In the genomic region with DNA sequence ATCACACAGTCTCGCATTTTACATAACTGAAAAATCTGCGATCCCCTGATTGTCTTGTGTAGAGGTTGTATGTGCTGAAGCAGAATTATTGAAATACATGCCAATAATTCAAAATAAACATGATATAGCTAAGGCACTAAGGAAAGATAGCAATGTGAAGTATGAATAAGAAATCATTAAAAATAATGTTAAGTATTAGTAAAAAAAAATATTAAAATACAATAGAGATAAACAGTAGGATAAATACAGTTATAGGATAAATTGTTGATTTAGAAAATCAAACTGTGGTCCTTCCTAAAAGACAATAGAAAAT, we compare ENCODE assay signal across 16 cellular contexts.
DNase-seq lines count a peak whose midpoint lies in the region; ATAC-seq, FAIRE-seq and TF ChIP-seq lines count a peak whose summit lies in the region.
"Had no signal": no experiment of that assay in that cellular context is flagged by ENCODE, and none has a peak within 500 bp of the region (broad histone marks: within the 10 kb centered on the region; RNA-seq: fewer than 3 reads in every experiment).

No MANE protein-coding gene starts in this region.

- intact Hi-C loops in lower lobe of right lung (cut with DNase I) = loop anchor here (10.0 kb wide), 1 partner anchor 84 kb away; no protein-coding TSS in a partner anchor

- H3K9ac ChIP-seq in astrocyte (ENCODE audit: low read length) = peak overlapping the region; percentile 24

- H3K9me3 ChIP-seq in A549 (no peaks in the 10 kb centered on the region), astrocyte (ENCODE audit: insufficient read depth, low read depth, low read length) (no peaks in the 10 kb centered on the region), lower lobe of right lung (no peaks in the 10 kb centered on the region)
- H3K9me3 ChIP-seq: neutrophil, testis had no signal

- no peak for TF ChIP-seq CTCF in A549 (IDR thresholded peaks at IDR 0.05)
- peak; percentile 40 for TF ChIP-seq CTCF in HFFc6 (IDR thresholded peaks at IDR 0.05)
- TF ChIP-seq CTCF in astrocyte (IDR thresholded peaks at IDR 0.05; ENCODE audit: insufficient read depth, low read depth, low read length) = no peak
- TF ChIP-seq CTCF in lower lobe of right lung (IDR thresholded peaks at IDR 0.05) = no peak

- POLR2A ChIA-PET in A549 (lab: Yijun Ruan, JAX) = interaction anchor here (1.2 kb wide), 1 partner anchor 85 kb away, joined by 4 read pairs; no protein-coding TSS in a partner anchor

- DNase-seq in A549 (ENCODE audit: low read depth in 1 of 2, low spot score in 1 of 2) (no peak), HFFc6 (no peak), astrocyte (ENCODE audit: low read depth) (no peak), lower lobe of right lung (no peak), CD1c-positive myeloid dendritic cell (ENCODE audit: extremely low spot score) (no peak)
- no peak for DNase-seq in activated CD8-positive, alpha-beta memory T cell treated with anti-CD3 and anti-CD28 coated beads, Interleukin-2, amount 50 U/mL, for 48 hours
- no peak for DNase-seq in activated naive CD8-positive, alpha-beta T cell treated with anti-CD3 and anti-CD28 coated beads, Interleukin-2, amount 50 U/mL, for 24 hours

- H3K4me3 Mint-ChIP-seq in HFFc6 (peak overlapping the region; percentile 62; the same call in 1 of the 2 replicates), astrocyte (ENCODE audit: unreplicated experiment) (no peak overlapping the region)
- H3K4me3 Mint-ChIP-seq in activated naive CD8-positive, alpha-beta T cell treated with anti-CD3 and anti-CD28 coated beads, Interleukin-2, amount 50 U/mL, for 24 hours = no peak overlapping the region
- H3K4me3 Mint-ChIP-seq: activated naive CD8-positive, alpha-beta T cell; T-helper 1 cell treated with Interleukin-12 subunit alpha and Interleukin-12 subunit beta and Interleukin-4 antibody, amounts not matched to agents 30 μg/mL and 1 μg/mL, for 36 hours had no signal

- peak in 1 of 2 experiments; percentile 47; a peak in 2 of 6 replicates for ATAC-seq in A549
- no peak for ATAC-seq in lower lobe of right lung
- ATAC-seq in activated naive CD8-positive, alpha-beta T cell treated with anti-CD3 and anti-CD28 coated beads, Interleukin-2, amount 50 U/mL, for 24 hours = no peak
- no peak for ATAC-seq in GM18502 (IDR thresholded peaks at IDR 0.05; ENCODE audit: poor library complexity, unreplicated experiment)

- H3K27me3 ChIP-seq in astrocyte (ENCODE audit: insufficient read depth, low read length) (no peaks in the 10 kb centered on the region), lower lobe of right lung (ENCODE audit: low read depth) (no peaks in the 10 kb centered on the region)
- H3K27me3 ChIP-seq: neutrophil, testis had no signal

- FAIRE-seq in A549 (lab: Jason Lieb, UNC) (no peak), astrocyte (lab: Jason Lieb, UNC) (no peak)

- H3K36me3 ChIP-seq in astrocyte (ENCODE audit: insufficient read depth, low read length) (no peaks in the 10 kb centered on the region), lower lobe of right lung (no peaks in the 10 kb centered on the region)
- H3K36me3 ChIP-seq: neutrophil had no signal

- TF ChIP-seq RAD21 in A549 (conservative IDR thresholded peaks at IDR 0.05 in 1 of 2, IDR thresholded peaks at IDR 0.05 in 1 of 2) = no peak

- CTCF ChIA-PET in A549 (lab: Yijun Ruan, JAX) = interaction anchor here (0.6 to 4.8 kb wide), 32 partner anchors 10 to 126 kb away, joined by 3 to 59 read pairs (median 5); no protein-coding TSS in a partner anchor

- H3K4me2 ChIP-seq in A549 (peak overlapping the region; percentile 8; the same call in 2 of the 3 replicates), astrocyte (ENCODE audit: low read length) (peak overlapping the region; percentile 60)

- 7% methylated on average over 2 of the region's 2 CpGs for WGBS in A549 (ENCODE audit: missing lambda C conversion rate)

- no peaks in the 10 kb centered on the region for H3K4me1 ChIP-seq in A549
- H3K4me1 ChIP-seq in astrocyte (ENCODE audit: insufficient read depth, low read length) = peaks cover 6% of the 10 kb centered on the region
- H3K4me1 ChIP-seq in lower lobe of right lung = peaks cover 22% of the 10 kb centered on the region
- H3K4me1 ChIP-seq: testis had no signal

- H3K4me1 Mint-ChIP-seq in HFFc6 (ENCODE audit: low read depth) (peaks cover 30% of the 10 kb centered on the region), astrocyte (ENCODE audit: low read depth, unreplicated experiment) (peaks cover 30% of the 10 kb centered on the region)
- peaks cover 9% of the 10 kb centered on the region for H3K4me1 Mint-ChIP-seq in activated naive CD8-positive, alpha-beta T cell treated with anti-CD3 and anti-CD28 coated beads, Interleukin-2, amount 50 U/mL, for 24 hours

- H3K79me2 ChIP-seq in astrocyte (ENCODE audit: insufficient read depth, low read length) = no peaks in the 10 kb centered on the region

- no peaks in the 10 kb centered on the region for H4K20me1 ChIP-seq in astrocyte (ENCODE audit: insufficient read depth, low read length)

- H3K9me3 Mint-ChIP-seq in HFFc6 (no peaks in the 10 kb centered on the region), astrocyte (ENCODE audit: unreplicated experiment) (no peaks in the 10 kb centered on the region)
- H3K9me3 Mint-ChIP-seq in activated naive CD8-positive, alpha-beta T cell treated with anti-CD3 and anti-CD28 coated beads, Interleukin-2, amount 50 U/mL, for 24 hours = no peaks in the 10 kb centered on the region
- H3K9me3 Mint-ChIP-seq: activated T-cell treated with anti-CD3 and anti-CD28 coated beads, Interleukin-2, amount 50 U/mL, for 72 hours; brain; CD4-positive, alpha-beta memory T cell; dendritic cell treated with granulocyte-macrophage colony-stimulating factor and Interleukin-4, amounts not matched to agents 40 ng/mL and 50 ng/mL, for 4 days; T-helper 1 cell treated with Interleukin-12 subunit alpha and Interleukin-12 subunit beta and Interleukin-4 antibody, amounts not matched to agents 30 μg/mL and 1 μg/mL, for 36 hours had no signal

- no peaks in the 10 kb centered on the region for H3K36me3 Mint-ChIP-seq in HFFc6 (ENCODE audit: low read depth)
- no peaks in the 10 kb centered on the region for H3K36me3 Mint-ChIP-seq in astrocyte (ENCODE audit: low read depth, unreplicated experiment)
- no peaks in the 10 kb centered on the region for H3K36me3 Mint-ChIP-seq in activated naive CD8-positive, alpha-beta T cell treated with anti-CD3 and anti-CD28 coated beads, Interleukin-2, amount 50 U/mL, for 24 hours (ENCODE audit: low read depth)
- H3K36me3 Mint-ChIP-seq: activated naive CD8-positive, alpha-beta T cell; brain; CD4-positive, alpha-beta memory T cell had no signal

- no peaks in the 10 kb centered on the region for H3K27me3 Mint-ChIP-seq in HFFc6 (ENCODE audit: insufficient read depth)
- no peaks in the 10 kb centered on the region for H3K27me3 Mint-ChIP-seq in astrocyte (ENCODE audit: low read depth, unreplicated experiment)
- no peaks in the 10 kb centered on the region for H3K27me3 Mint-ChIP-seq in activated naive CD8-positive, alpha-beta T cell treated with anti-CD3 and anti-CD28 coated beads, Interleukin-2, amount 50 U/mL, for 24 hours
- H3K27me3 Mint-ChIP-seq: activated naive CD8-positive, alpha-beta T cell; brain; CD4-positive, alpha-beta memory T cell; dendritic cell treated with granulocyte-macrophage colony-stimulating factor and Interleukin-4, amounts not matched to agents 40 ng/mL and 50 ng/mL, for 4 days had no signal

- no peak overlapping the region for H3K27ac ChIP-seq in A549
- H3K27ac ChIP-seq in astrocyte (ENCODE audit: low read depth, low read length) = no peak overlapping the region
- no peak overlapping the region for H3K27ac ChIP-seq in lower lobe of right lung
- H3K27ac ChIP-seq: neutrophil, testis had no signal

- no peak for TF ChIP-seq POLR2A in A549 (IDR thresholded peaks at IDR 0.05; ENCODE audit: low read length)

- H2AFZ ChIP-seq in astrocyte (ENCODE audit: low read depth, low read length) = peak overlapping the region; percentile 40

- no peak for TF ChIP-seq EP300 in A549 (IDR thresholded peaks at IDR 0.05)

- H3K4me3 ChIP-seq in A549 (no peak overlapping the region), astrocyte (ENCODE audit: insufficient read depth, low read depth, low read length) (peak overlapping the region; percentile 2), lower lobe of right lung (peak overlapping the region; percentile 18)
- H3K4me3 ChIP-seq: testis had no signal

- H3K27ac Mint-ChIP-seq in HFFc6 (no peak overlapping the region), astrocyte (ENCODE audit: unreplicated experiment) (no peak overlapping the region)
- no peak overlapping the region for H3K27ac Mint-ChIP-seq in activated naive CD8-positive, alpha-beta T cell treated with anti-CD3 and anti-CD28 coated beads, Interleukin-2, amount 50 U/mL, for 24 hours
- H3K27ac Mint-ChIP-seq: activated naive CD8-positive, alpha-beta T cell; activated T-cell treated with anti-CD3 and anti-CD28 coated beads, Interleukin-2, amount 50 U/mL, for 72 hours; dendritic cell treated with granulocyte-macrophage colony-stimulating factor and Interleukin-4, amounts not matched to agents 40 ng/mL and 50 ng/mL, for 4 days; T-helper 1 cell treated with Interleukin-12 subunit alpha and Interleukin-12 subunit beta and Interleukin-4 antibody, amounts not matched to agents 30 μg/mL and 1 μg/mL, for 36 hours had no signal

TF ChIP-seq in A549, 52 proteins besides CTCF, POLR2A, EP300 and RAD21 (continues in another document):
- TF ChIP-seq USF2 (IDR thresholded peaks at IDR 0.05) = no peak
- TF ChIP-seq SREBF2 (IDR thresholded peaks at IDR 0.05) = no peak
- no peak for TF ChIP-seq NPAS2 (CRISPR knock-in tag; IDR thresholded peaks at IDR 0.05; ENCODE audit: borderline replicate concordance)
- TF ChIP-seq RNF2 (IDR thresholded peaks at IDR 0.05; ENCODE audit: borderline replicate concordance, low read depth) = no peak
- TF ChIP-seq CHD4 (IDR thresholded peaks at IDR 0.05; ENCODE audit: borderline replicate concordance) = no peak
- no peak for TF ChIP-seq ZNF302 (CRISPR knock-in tag; IDR thresholded peaks at IDR 0.05)
